8 cellular contexts compared by ENCODE assay signal in genomic region chr3:9704343-9705322, GRCh38.
DNase-seq lines count a peak whose midpoint lies in the region; ATAC-seq and FAIRE-seq lines count a peak whose summit lies in the region.

No MANE protein-coding gene starts in this region.

- in situ Hi-C loops in T47D (cut with HindIII; ENCODE audit: low pct_unique_long_range_greater_than_20kb, low sequenced_read_pairs) = no loop called here

- H3K27ac Mint-ChIP-seq in stimulated activated effector memory CD8-positive, alpha-beta T cell treated with anti-CD3 and anti-CD28 coated beads, Interleukin-12 subunit alpha, Interleukin-12 subunit beta, amount 100 ng/mL, for 72 hours = no peak overlapping the region

- H3K9me3 Mint-ChIP-seq in stimulated activated effector memory CD8-positive, alpha-beta T cell treated with anti-CD3 and anti-CD28 coated beads, Interleukin-12 subunit alpha, Interleukin-12 subunit beta, amount 100 ng/mL, for 72 hours = no peaks in the 10 kb centered on the region

- peaks cover 15% of the 10 kb centered on the region for H3K4me1 Mint-ChIP-seq in stimulated activated effector memory CD8-positive, alpha-beta T cell treated with anti-CD3 and anti-CD28 coated beads, Interleukin-12 subunit alpha, Interleukin-12 subunit beta, amount 100 ng/mL, for 72 hours

- peaks cover 23% of the 10 kb centered on the region for H3K36me3 Mint-ChIP-seq in stimulated activated effector memory CD8-positive, alpha-beta T cell treated with anti-CD3 and anti-CD28 coated beads, Interleukin-12 subunit alpha, Interleukin-12 subunit beta, amount 100 ng/mL, for 72 hours

- DNase-seq in EL (peak; percentile 32), NCI-H146 treated with DMSO at 0.1 percent for 48 hours (lab: John Stamatoyannopoulos, UW; ENCODE audit: unreplicated experiment) (peak; percentile 33), T47D (ENCODE audit: low read depth in 1 of 2, low spot score in 1 of 2) (peak; percentile 25 to 45), islet precursor cell (peak; percentile 90), urothelium cell line (ENCODE audit: low spot score) (no peak)
- DNase-seq in stimulated activated effector memory CD8-positive, alpha-beta T cell treated with anti-CD3 and anti-CD28 coated beads, Interleukin-12 subunit alpha, Interleukin-12 subunit beta, amount 100 ng/mL, for 72 hours (ENCODE audit: low spot score in 2 of 2) = no peak

- FAIRE-seq in urothelium cell line (lab: Jason Lieb, UNC) = no peak

- H3K4me3 Mint-ChIP-seq in stimulated activated effector memory CD8-positive, alpha-beta T cell treated with anti-CD3 and anti-CD28 coated beads, Interleukin-12 subunit alpha, Interleukin-12 subunit beta, amount 100 ng/mL, for 72 hours = peak overlapping the region; percentile 40

- ATAC-seq in stimulated activated effector memory CD8-positive, alpha-beta T cell treated with anti-CD3 and anti-CD28 coated beads, Interleukin-12 subunit alpha, Interleukin-12 subunit beta, amount 100 ng/mL, for 72 hours = peak; percentile 43
- no peak for ATAC-seq in HG02678 (IDR thresholded peaks at IDR 0.05; ENCODE audit: unreplicated experiment)
- no peak for ATAC-seq in GM18861 (IDR thresholded peaks at IDR 0.05; ENCODE audit: unreplicated experiment)

Comparison
In these comparisons a context has a peak if more than half of its experiments do, and no peak if none do; other contexts are left out.
1. DNase-seq: peak in EL (single experiment), NCI-H146 treated with DMSO at 0.1 percent for 48 hours (single experiment), T47D (2 of 2) and islet precursor cell (single experiment); none in stimulated activated effector memory CD8-positive, alpha-beta T cell treated with anti-CD3 and anti-CD28 coated beads, Interleukin-12 subunit alpha, Interleukin-12 subunit beta, amount 100 ng/mL, for 72 hours (0 of 2) and urothelium cell line (single experiment).